In the genomic region with DNA sequence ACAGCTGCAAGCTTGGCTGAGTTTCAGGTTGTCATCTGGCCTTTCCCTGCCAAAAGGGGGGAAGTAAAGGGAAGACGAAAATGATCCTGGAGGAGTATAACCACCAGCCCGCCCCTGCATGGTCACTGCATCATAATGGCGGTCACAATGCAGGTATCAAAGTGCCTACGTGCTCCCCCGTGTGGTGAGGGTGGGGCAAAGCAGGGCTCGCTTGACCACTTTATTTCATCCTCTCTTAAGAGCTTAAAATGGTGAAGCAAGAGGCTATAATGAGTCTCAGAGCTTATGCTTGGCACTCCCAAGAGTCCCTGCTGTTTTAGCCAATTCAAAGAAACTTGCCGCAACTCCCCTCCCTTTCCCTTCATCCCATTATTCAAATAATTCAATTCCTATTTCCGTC, we compare ENCODE assay signal across 9 cellular contexts.
DNase-seq lines count a peak whose midpoint lies in the region; ATAC-seq, FAIRE-seq and TF ChIP-seq lines count a peak whose summit lies in the region.
"Had no signal": no experiment of that assay in that cellular context is flagged by ENCODE, and none has a peak within 500 bp of the region (broad histone marks: within the 10 kb centered on the region; RNA-seq: fewer than 3 reads in every experiment).

No MANE protein-coding gene starts in this region.

- no peaks in the 10 kb centered on the region for H3K4me1 Mint-ChIP-seq in natural killer cell treated with Interleukin-12 subunit alpha and Interleukin-12 subunit beta and Interleukin-15 and Interleukin-18, amount 100 ng/mL, for 72 hours (ENCODE audit: low read depth in 2 of 2)

- H3K27ac Mint-ChIP-seq in natural killer cell treated with Interleukin-12 subunit alpha and Interleukin-12 subunit beta and Interleukin-15 and Interleukin-18, amount 100 ng/mL, for 72 hours: no peak overlapping the region

- FAIRE-seq in D721Med (lab: Jason Lieb, UNC) (peak; percentile 44), frontal cortex (lab: Jason Lieb, UNC) (no peak)

- H3K4me3 Mint-ChIP-seq in natural killer cell treated with Interleukin-12 subunit alpha and Interleukin-12 subunit beta and Interleukin-15 and Interleukin-18, amount 100 ng/mL, for 72 hours: no peak overlapping the region

- DNase-seq in D721Med (ENCODE audit: insufficient read length, low spot score) (no peak), RPMI7951 (ENCODE audit: low read depth) (peak; percentile 23), iPS-NIHi11 (ENCODE audit: low spot score) (peak; percentile 38), frontal cortex (ENCODE audit: low spot score in 2 of 2) (no peak)
- no peak for DNase-seq in stimulated activated CD4-positive, alpha-beta T cell treated with anti-CD3 and anti-CD28 coated beads, Interleukin-15, amount 100 ng/mL, for 24 hours
- DNase-seq in natural killer cell treated with Interleukin-12 subunit alpha and Interleukin-12 subunit beta and Interleukin-15 and Interleukin-18, amount 100 ng/mL, for 72 hours (ENCODE audit: low spot score): no peak
- DNase-seq: activated naive CD4-positive, alpha-beta T cell treated with anti-CD3 and anti-CD28 coated beads, Interleukin-2, amount 50 U/mL, for 16 hours had no signal

- ATAC-seq in GM21367 (IDR thresholded peaks at IDR 0.05; ENCODE audit: unreplicated experiment): peak; percentile 64
- no peak for ATAC-seq in natural killer cell treated with Interleukin-12 subunit alpha and Interleukin-12 subunit beta and Interleukin-15 and Interleukin-18, amount 100 ng/mL, for 72 hours
- ATAC-seq in GM18520 (IDR thresholded peaks at IDR 0.05; ENCODE audit: unreplicated experiment): no peak

- TF ChIP-seq CTCF in D721Med (IDR thresholded peaks at IDR 0.05; ENCODE audit: insufficient read depth, missing control alignments): peak; percentile 20

- H3K27me3 Mint-ChIP-seq in natural killer cell treated with Interleukin-12 subunit alpha and Interleukin-12 subunit beta and Interleukin-15 and Interleukin-18, amount 100 ng/mL, for 72 hours: peaks cover 0 to 5% of the 10 kb centered on the region in 2 donors

- no peaks in the 10 kb centered on the region for H3K9me3 Mint-ChIP-seq in natural killer cell treated with Interleukin-12 subunit alpha and Interleukin-12 subunit beta and Interleukin-15 and Interleukin-18, amount 100 ng/mL, for 72 hours

- H3K36me3 Mint-ChIP-seq in natural killer cell treated with Interleukin-12 subunit alpha and Interleukin-12 subunit beta and Interleukin-15 and Interleukin-18, amount 100 ng/mL, for 72 hours: no peaks in the 10 kb centered on the region

Comparison
In these comparisons a context has a peak if more than half of its experiments do, and no peak if none do; other contexts are left out.
1. DNase-seq: peak in RPMI7951 (single experiment) and iPS-NIHi11 (single experiment); none in D721Med (single experiment), stimulated activated CD4-positive, alpha-beta T cell treated with anti-CD3 and anti-CD28 coated beads, Interleukin-15, amount 100 ng/mL, for 24 hours (single experiment), natural killer cell treated with Interleukin-12 subunit alpha and Interleukin-12 subunit beta and Interleukin-15 and Interleukin-18, amount 100 ng/mL, for 72 hours (single experiment) and frontal cortex (0 of 2).